23 cellular contexts compared by ENCODE assay signal in genomic region chr1:162302660-162303344, GRCh38.
DNase-seq lines count a peak whose midpoint lies in the region; ATAC-seq, FAIRE-seq and TF ChIP-seq lines count a peak whose summit lies in the region.
"Had no signal": no experiment of that assay in that cellular context is flagged by ENCODE, and none has a peak within 500 bp of the region (broad histone marks: within the 10 kb centered on the region; RNA-seq: fewer than 3 reads in every experiment).

No MANE protein-coding gene starts in this region.

- 96% methylated on average over 5 of the region's 5 CpGs for WGBS in pancreas, 2 donors

- no peak for FAIRE-seq in pancreas (lab: Jason Lieb, UNC)
- FAIRE-seq: endometrium, GM12878 had no signal

- peaks cover 1 to 2% of the 10 kb centered on the region in 2 donors for H3K9me3 Mint-ChIP-seq in stimulated activated naive CD8-positive, alpha-beta T cell treated with anti-CD3 and anti-CD28 coated beads, Interleukin-15, amount 100 ng/mL, for 72 hours
- H3K9me3 Mint-ChIP-seq: stimulated activated naive CD8-positive, alpha-beta T cell treated with anti-CD3 and anti-CD28 coated beads, Interleukin-15, Interleukin-2, amounts not matched to agents 100 ng/mL and 50 ng/mL, for 24 hours had no signal

- no peaks in the 10 kb centered on the region for H3K9me3 ChIP-seq in pancreas
- H3K9me3 ChIP-seq in uterus, result peaks cover 0 to 4% of the 10 kb centered on the region in 2 donors
- H3K9me3 ChIP-seq: Caco-2, mucosa of descending colon had no signal

- no peaks in the 10 kb centered on the region for H3K36me3 ChIP-seq in pancreas
- no peaks in the 10 kb centered on the region for H3K36me3 ChIP-seq in uterus
- H3K36me3 ChIP-seq: left ventricle myocardium inferior, right atrium auricular region had no signal

- TF ChIP-seq CTCF in C4-2B (conservative IDR thresholded peaks at IDR 0.05), result no peak
- no peak for TF ChIP-seq CTCF in cardiac fibroblast (IDR thresholded peaks at IDR 0.05; ENCODE audit: low read depth, low read length)
- TF ChIP-seq CTCF in foreskin keratinocyte (conservative IDR thresholded peaks at IDR 0.05), result no peak
- TF ChIP-seq CTCF in pancreas (IDR thresholded peaks at IDR 0.05), result no peak
- TF ChIP-seq CTCF in uterus (IDR thresholded peaks at IDR 0.05), result no peak

- no peaks in the 10 kb centered on the region for H3K27me3 ChIP-seq in foreskin keratinocyte
- no peaks in the 10 kb centered on the region for H3K27me3 ChIP-seq in pancreas
- H3K27me3 ChIP-seq in uterus, result no peaks in the 10 kb centered on the region
- H3K27me3 ChIP-seq: right atrium auricular region had no signal

- H3K4me3 ChIP-seq in cardiac fibroblast (replicated peaks in 1 of 2; ENCODE audit: low read depth in 2 of 2, low read length in 2 of 2) (no peak overlapping the region), pancreas (no peak overlapping the region), uterus (no peak overlapping the region)
- H3K4me3 ChIP-seq: GM12878, left ventricle myocardium inferior, mucosa of descending colon, right atrium auricular region had no signal

- no peaks in the 10 kb centered on the region for H3K4me1 Mint-ChIP-seq in stimulated activated naive CD8-positive, alpha-beta T cell treated with anti-CD3 and anti-CD28 coated beads, Interleukin-15, amount 100 ng/mL, for 72 hours
- H3K4me1 Mint-ChIP-seq: activated naive CD8-positive, alpha-beta T cell treated with anti-CD3 and anti-CD28 coated beads, Interleukin-2, amount 50 U/mL, for 24 hours had no signal

- ATAC-seq in foreskin keratinocyte, result peak; percentile 42
- ATAC-seq in pancreas, result no peak
- ATAC-seq in stimulated activated naive CD8-positive, alpha-beta T cell treated with anti-CD3 and anti-CD28 coated beads, Interleukin-15, amount 100 ng/mL, for 72 hours, result no peak
- ATAC-seq: activated CD4-positive, CD25-positive, alpha-beta regulatory T cell treated with anti-CD3 and anti-CD28 coated beads, Interleukin-2, amount 50 U/mL, for 24 hours; activated naive CD8-positive, alpha-beta T cell treated with anti-CD3 and anti-CD28 coated beads, Interleukin-2, amount 50 U/mL, for 24 hours; GM12878; mucosa of descending colon had no signal

- no peak overlapping the region for H3K4me3 Mint-ChIP-seq in stimulated activated naive CD8-positive, alpha-beta T cell treated with anti-CD3 and anti-CD28 coated beads, Interleukin-15, amount 100 ng/mL, for 72 hours
- H3K4me3 Mint-ChIP-seq: activated naive CD8-positive, alpha-beta T cell treated with anti-CD3 and anti-CD28 coated beads, Interleukin-2, amount 50 U/mL, for 24 hours; stimulated activated naive CD8-positive, alpha-beta T cell treated with anti-CD3 and anti-CD28 coated beads, Interleukin-15, Interleukin-2, amounts not matched to agents 100 ng/mL and 50 ng/mL, for 24 hours had no signal

- peaks cover 20% of the 10 kb centered on the region for H3K4me1 ChIP-seq in foreskin keratinocyte
- H3K4me1 ChIP-seq in pancreas, result peaks cover 12% of the 10 kb centered on the region in 3 donors
- H3K4me1 ChIP-seq in uterus, result no peaks in the 10 kb centered on the region
- H3K4me1 ChIP-seq: Caco-2, left ventricle myocardium inferior, right atrium auricular region had no signal

- intact Hi-C loops in pancreas (cut with DNase I) (no loop called here), uterus (cut with DNase I; ENCODE audit: low total_unique reads) (no loop called here)

- H3K27ac Mint-ChIP-seq in stimulated activated naive CD8-positive, alpha-beta T cell treated with anti-CD3 and anti-CD28 coated beads, Interleukin-15, amount 100 ng/mL, for 72 hours, result no peak overlapping the region
- H3K27ac Mint-ChIP-seq: activated naive CD8-positive, alpha-beta T cell treated with anti-CD3 and anti-CD28 coated beads, Interleukin-2, amount 50 U/mL, for 24 hours; stimulated activated naive CD8-positive, alpha-beta T cell treated with anti-CD3 and anti-CD28 coated beads, Interleukin-15, Interleukin-2, amounts not matched to agents 100 ng/mL and 50 ng/mL, for 24 hours had no signal

- peaks cover 44% of the 10 kb centered on the region for H3K27me3 Mint-ChIP-seq in stimulated activated naive CD8-positive, alpha-beta T cell treated with anti-CD3 and anti-CD28 coated beads, Interleukin-15, amount 100 ng/mL, for 72 hours

- DNase-seq in HT1080 (ENCODE audit: low read depth), result peak; percentile 50
- peak; percentile 17 to 86 for DNase-seq in cardiac fibroblast (ENCODE audit: low read depth in 2 of 2)
- DNase-seq in foreskin keratinocyte, result peak; percentile 56 to 78
- no peak for DNase-seq in NCI-H187 treated with DMSO at 0.1 percent for 48 hours (lab: John Stamatoyannopoulos, UW)
- DNase-seq in pancreas, result no peak
- DNase-seq in stimulated activated naive CD8-positive, alpha-beta T cell treated with anti-CD3 and anti-CD28 coated beads, Interleukin-15, amount 100 ng/mL, for 72 hours, result no peak
- no peak for DNase-seq in uterus
- DNase-seq: activated naive CD8-positive, alpha-beta T cell treated with anti-CD3 and anti-CD28 coated beads, Interleukin-2, amount 50 U/mL, for 24 hours; Caco-2; cerebellar nuclear complex; GF-D8; glutamatergic neuron; left ventricle myocardium inferior; mucosa of descending colon; NCI-H1417 treated with DMSO at 0.1 percent for 48 hours; NCI-H82; T1000 had no signal

- no peak for TF ChIP-seq POLR2A in uterus (IDR thresholded peaks at IDR 0.05)

- peak overlapping the region; percentile 52 for H3K27ac ChIP-seq in C4-2B
- no peak overlapping the region for H3K27ac ChIP-seq in foreskin keratinocyte
- H3K27ac ChIP-seq in pancreas, result no peak overlapping the region
- H3K27ac ChIP-seq in uterus, result no peak overlapping the region
- H3K27ac ChIP-seq: left ventricle myocardium inferior, right atrium auricular region had no signal

Comparison
In these comparisons a context has a peak if more than half of its experiments do, and no peak if none do; other contexts are left out.
1. DNase-seq: peak in HT1080 (single experiment), cardiac fibroblast (2 of 2) and foreskin keratinocyte (2 of 2); none in NCI-H187 treated with DMSO at 0.1 percent for 48 hours (single experiment), pancreas (0 of 6), stimulated activated naive CD8-positive, alpha-beta T cell treated with anti-CD3 and anti-CD28 coated beads, Interleukin-15, amount 100 ng/mL, for 72 hours (0 of 2) and uterus (0 of 2).